25 cellular contexts compared by ENCODE assay signal in the genomic region with DNA sequence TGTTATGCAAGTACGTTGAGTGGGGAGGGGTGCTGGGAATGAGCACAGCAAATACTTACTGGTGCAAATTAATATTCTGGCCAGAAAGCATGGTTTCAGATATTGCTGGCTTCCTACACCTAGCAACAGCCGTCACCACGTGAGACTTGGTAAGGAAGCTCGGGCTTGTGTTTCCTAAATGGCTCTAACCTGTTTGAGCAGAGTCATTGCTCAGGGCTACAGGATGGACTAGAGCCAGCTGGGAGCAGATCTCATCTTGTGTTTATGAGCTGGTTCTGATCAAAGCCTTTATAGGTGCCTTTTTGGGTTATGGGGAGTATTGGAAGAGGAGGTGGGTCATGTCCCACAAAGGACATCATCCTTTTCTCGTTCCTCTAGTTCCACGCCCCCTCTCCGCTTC.
"Had no signal": no experiment of that assay in that cellular context is flagged by ENCODE, and none has a peak within 500 bp of the region (broad histone marks: within the 10 kb centered on the region; RNA-seq: fewer than 3 reads in every experiment).

No MANE protein-coding gene starts in this region.

- H2AFZ ChIP-seq: neural progenitor cell had no signal

- H3K36me3 ChIP-seq: gastrocnemius medialis, neural progenitor cell, spleen, tibial artery had no signal

- H3K9me3 ChIP-seq: gastrocnemius medialis, psoas muscle, spleen, testis, tibial artery had no signal

- ATAC-seq: effector memory CD8-positive, alpha-beta T cell; esophagus mucosa; gastrocnemius medialis; left ventricle myocardium superior; naive thymus-derived CD4-positive, alpha-beta T cell; psoas muscle; right cardiac atrium; stimulated activated memory B cell treated with anti-CD40 and anti-IgM and Interleukin-4, amounts not matched to agents 10 μg/mL and 1 μg/mL and 100 μg/mL, for 72 hours; stimulated activated naive CD8-positive, alpha-beta T cell treated with anti-CD3 and anti-CD28 coated beads, Interleukin-15, Interleukin-2, amounts not matched to agents 100 U/mL and 50 U/mL, for 24 hours had no signal

- H3K4me3 ChIP-seq: gastrocnemius medialis, lung, neural progenitor cell, psoas muscle, skin epidermis, spleen, testis, tibial artery had no signal

- H3K9ac ChIP-seq: neural progenitor cell had no signal

- H3K4me1 ChIP-seq: gastrocnemius medialis, psoas muscle, spleen, testis, tibial artery had no signal

- H3K27me3 ChIP-seq: gastrocnemius medialis, testis had no signal

- H3K27ac ChIP-seq: gastrocnemius medialis, neural progenitor cell, psoas muscle, skin epidermis, spleen, testis, tibial artery had no signal

- FAIRE-seq: endometrium, keratinocyte had no signal

- DNase-seq: cortex of kidney; effector memory CD8-positive, alpha-beta T cell; foreskin fibroblast; gastrocnemius medialis; head of caudate nucleus; left ventricle myocardium superior; mesenchymal stem cell; midbrain; naive thymus-derived CD4-positive, alpha-beta T cell; nucleus accumbens; psoas muscle; right cardiac atrium; spleen; stimulated activated CD4-positive, alpha-beta T cell treated with anti-CD3 and anti-CD28 coated beads, Interleukin-4, amount 100 ng/mL, for 4 hours; stimulated activated naive CD8-positive, alpha-beta T cell treated with anti-CD3 and anti-CD28 coated beads, Interleukin-15, Interleukin-2, amounts not matched to agents 100 U/mL and 50 U/mL, for 24 hours; substantia nigra; testis; tibial artery had no signal
